9 cellular contexts compared by ENCODE assay signal in genomic region chr2:142878061-142878741, GRCh38. TPM values are rescaled to one million over a fixed set of nuclear protein-coding genes. Genes with fewer than 3 reads are reported as not detected.
DNase-seq lines count a peak whose midpoint lies in the region; ATAC-seq, FAIRE-seq and TF ChIP-seq lines count a peak whose summit lies in the region.
"Had no signal": no experiment of that assay in that cellular context is flagged by ENCODE, and none has a peak within 500 bp of the region (broad histone marks: within the 10 kb centered on the region; RNA-seq: fewer than 3 reads in every experiment).

No MANE protein-coding gene starts in this region.

- no peak for TF ChIP-seq RAD21 in A549 (conservative IDR thresholded peaks at IDR 0.05 in 1 of 2, IDR thresholded peaks at IDR 0.05 in 1 of 2)

- no peak for DNase-seq in A549 (ENCODE audit: low read depth in 1 of 2, low spot score in 1 of 2)
- DNase-seq in esophagus muscularis mucosa (ENCODE audit: extremely low spot score): no peak
- no peak for DNase-seq in MG63
- no peak for DNase-seq in hypothalamus (lab: John Stamatoyannopoulos, UW)
- no peak for DNase-seq in activated CD8-positive, alpha-beta memory T cell treated with anti-CD3 and anti-CD28 coated beads, Interleukin-2, amount 50 U/mL, for 4 hours
- no peak for DNase-seq in mucosa of gallbladder (ENCODE audit: low spot score)

- H3K27me3 ChIP-seq in esophagus muscularis mucosa (no peaks in the 10 kb centered on the region), MG63 (no peaks in the 10 kb centered on the region)

- TF ChIP-seq POLR2A in A549 (IDR thresholded peaks at IDR 0.05; ENCODE audit: low read length) (no peak), esophagus muscularis mucosa (IDR thresholded peaks at IDR 0.05; ENCODE audit: low read depth) (no peak)

- 1% methylated on average over 5 of the region's 5 CpGs for WGBS in A549 (ENCODE audit: missing lambda C conversion rate)
- 62% methylated on average over 5 of the region's 5 CpGs for WGBS in esophagus muscularis mucosa

- FAIRE-seq in A549 (lab: Jason Lieb, UNC): no peak

- H3K4me2 ChIP-seq in A549: peak overlapping the region; percentile 94

- no peaks in the 10 kb centered on the region for H3K9me3 ChIP-seq in A549
- no peaks in the 10 kb centered on the region for H3K9me3 ChIP-seq in esophagus muscularis mucosa
- H3K9me3 ChIP-seq in MG63: no peaks in the 10 kb centered on the region; the same call in 1 of the 2 replicates

- no peak for TF ChIP-seq CTCF in A549 (IDR thresholded peaks at IDR 0.05)
- TF ChIP-seq CTCF in esophagus muscularis mucosa (IDR thresholded peaks at IDR 0.05): no peak

- ATAC-seq in A549: no peak
- ATAC-seq in GM19372 (IDR thresholded peaks at IDR 0.05; ENCODE audit: low read depth, unreplicated experiment): peak; percentile 32
- peak; percentile 31 for ATAC-seq in HG03175 (IDR thresholded peaks at IDR 0.05; ENCODE audit: unreplicated experiment)
- ATAC-seq: activated CD4-positive, CD25-positive, alpha-beta regulatory T cell treated with anti-CD3 and anti-CD28 coated beads, Interleukin-2, amount 50 U/mL, for 24 hours had no signal

- H3K27ac ChIP-seq in A549 (peak overlapping the region; percentile 98 to 99; a peak in 5 of 6 replicates), esophagus muscularis mucosa (replicated peaks in 1 of 4) (peak overlapping the region in 1 of 4 donors; percentile 9)

- H3K4me3 ChIP-seq in A549 (peak overlapping the region; percentile 63), esophagus muscularis mucosa (peak overlapping the region in 3 of 4 donors; percentile 15 to 19 (median 16)), MG63 (no peak overlapping the region)

- CTCF ChIA-PET in A549 (lab: Yijun Ruan, JAX): interaction anchor here (0.7 to 3.4 kb wide), 6 partner anchors 18 to 202 kb away, joined by 3 to 23 read pairs (median 3); no protein-coding TSS in a partner anchor

- H3K36me3 ChIP-seq in esophagus muscularis mucosa: no peaks in the 10 kb centered on the region
- H3K36me3 ChIP-seq in MG63: no peaks in the 10 kb centered on the region

- TF ChIP-seq EP300 in A549 (IDR thresholded peaks at IDR 0.05) (no peak), esophagus muscularis mucosa (IDR thresholded peaks at IDR 0.05) (no peak)

- H3K4me1 ChIP-seq in A549 (peaks cover 47% of the 10 kb centered on the region), esophagus muscularis mucosa (no peaks in the 10 kb centered on the region)

- intact Hi-C loops in esophagus muscularis mucosa (cut with DNase I): no loop called here

- POLR2A ChIA-PET in A549 (lab: Yijun Ruan, JAX): no interaction called here

TF ChIP-seq in A549, 52 proteins besides CTCF, POLR2A, EP300 and RAD21 (continues in another document):
- TF ChIP-seq, protein P1, sequence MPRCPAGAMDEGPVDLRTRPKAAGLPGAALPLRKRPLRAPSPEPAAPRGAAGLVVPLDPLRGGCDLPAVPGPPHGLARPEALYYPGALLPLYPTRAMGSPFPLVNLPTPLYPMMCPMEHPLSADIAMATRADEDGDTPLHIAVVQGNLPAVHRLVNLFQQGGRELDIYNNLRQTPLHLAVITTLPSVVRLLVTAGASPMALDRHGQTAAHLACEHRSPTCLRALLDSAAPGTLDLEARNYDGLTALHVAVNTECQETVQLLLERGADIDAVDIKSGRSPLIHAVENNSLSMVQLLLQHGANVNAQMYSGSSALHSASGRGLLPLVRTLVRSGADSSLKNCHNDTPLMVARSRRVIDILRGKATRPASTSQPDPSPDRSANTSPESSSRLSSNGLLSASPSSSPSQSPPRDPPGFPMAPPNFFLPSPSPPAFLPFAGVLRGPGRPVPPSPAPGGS (IDR thresholded peaks at IDR 0.05): no peak
- no peak for TF ChIP-seq FOXS1 (CRISPR knock-in tag; IDR thresholded peaks at IDR 0.05)
- no peak for TF ChIP-seq ESRRA (IDR thresholded peaks at IDR 0.05; ENCODE audit: borderline replicate concordance, low read length)
- no peak for TF ChIP-seq KDM5A (IDR thresholded peaks at IDR 0.05)
- TF ChIP-seq, protein P2, sequence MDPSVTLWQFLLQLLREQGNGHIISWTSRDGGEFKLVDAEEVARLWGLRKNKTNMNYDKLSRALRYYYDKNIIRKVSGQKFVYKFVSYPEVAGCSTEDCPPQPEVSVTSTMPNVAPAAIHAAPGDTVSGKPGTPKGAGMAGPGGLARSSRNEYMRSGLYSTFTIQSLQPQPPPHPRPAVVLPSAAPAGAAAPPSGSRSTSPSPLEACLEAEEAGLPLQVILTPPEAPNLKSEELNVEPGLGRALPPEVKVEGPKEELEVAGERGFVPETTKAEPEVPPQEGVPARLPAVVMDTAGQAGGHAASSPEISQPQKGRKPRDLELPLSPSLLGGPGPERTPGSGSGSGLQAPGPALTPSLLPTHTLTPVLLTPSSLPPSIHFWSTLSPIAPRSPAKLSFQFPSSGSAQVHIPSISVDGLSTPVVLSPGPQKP (IDR thresholded peaks at IDR 0.05; ENCODE audit: low read depth, low read length): no peak
- no peak for TF ChIP-seq FOSL2 (IDR thresholded peaks at IDR 0.05)
- no peak for TF ChIP-seq FOSL2 (CRISPR knock-in tag; IDR thresholded peaks at IDR 0.05)
- no peak for TF ChIP-seq JUNB (IDR thresholded peaks at IDR 0.05)
- peak; percentile 72; the same call in 1 of the 2 replicates for TF ChIP-seq FOSB (CRISPR knock-in tag; IDR thresholded peaks at IDR 0.05)
- no peak for TF ChIP-seq HES2 (IDR thresholded peaks at IDR 0.05)
- no peak for TF ChIP-seq GATA3 (IDR thresholded peaks at IDR 0.05; ENCODE audit: borderline replicate concordance)
- TF ChIP-seq NR3C1 (IDR thresholded peaks at IDR 0.05): no peak
- no peak for TF ChIP-seq ZNF302 (CRISPR knock-in tag; IDR thresholded peaks at IDR 0.05)
- TF ChIP-seq, protein P3, sequence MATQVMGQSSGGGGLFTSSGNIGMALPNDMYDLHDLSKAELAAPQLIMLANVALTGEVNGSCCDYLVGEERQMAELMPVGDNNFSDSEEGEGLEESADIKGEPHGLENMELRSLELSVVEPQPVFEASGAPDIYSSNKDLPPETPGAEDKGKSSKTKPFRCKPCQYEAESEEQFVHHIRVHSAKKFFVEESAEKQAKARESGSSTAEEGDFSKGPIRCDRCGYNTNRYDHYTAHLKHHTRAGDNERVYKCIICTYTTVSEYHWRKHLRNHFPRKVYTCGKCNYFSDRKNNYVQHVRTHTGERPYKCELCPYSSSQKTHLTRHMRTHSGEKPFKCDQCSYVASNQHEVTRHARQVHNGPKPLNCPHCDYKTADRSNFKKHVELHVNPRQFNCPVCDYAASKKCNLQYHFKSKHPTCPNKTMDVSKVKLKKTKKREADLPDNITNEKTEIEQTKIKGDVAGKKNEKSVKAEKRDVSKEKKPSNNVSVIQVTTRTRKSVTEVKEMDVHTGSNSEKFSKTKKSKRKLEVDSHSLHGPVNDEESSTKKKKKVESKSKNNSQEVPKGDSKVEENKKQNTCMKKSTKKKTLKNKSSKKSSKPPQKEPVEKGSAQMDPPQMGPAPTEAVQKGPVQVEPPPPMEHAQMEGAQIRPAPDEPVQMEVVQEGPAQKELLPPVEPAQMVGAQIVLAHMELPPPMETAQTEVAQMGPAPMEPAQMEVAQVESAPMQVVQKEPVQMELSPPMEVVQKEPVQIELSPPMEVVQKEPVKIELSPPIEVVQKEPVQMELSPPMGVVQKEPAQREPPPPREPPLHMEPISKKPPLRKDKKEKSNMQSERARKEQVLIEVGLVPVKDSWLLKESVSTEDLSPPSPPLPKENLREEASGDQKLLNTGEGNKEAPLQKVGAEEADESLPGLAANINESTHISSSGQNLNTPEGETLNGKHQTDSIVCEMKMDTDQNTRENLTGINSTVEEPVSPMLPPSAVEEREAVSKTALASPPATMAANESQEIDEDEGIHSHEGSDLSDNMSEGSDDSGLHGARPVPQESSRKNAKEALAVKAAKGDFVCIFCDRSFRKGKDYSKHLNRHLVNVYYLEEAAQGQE (IDR thresholded peaks at IDR 0.05): no peak; the same call in 1 of the 2 replicates
- TF ChIP-seq NPAS2 (CRISPR knock-in tag; IDR thresholded peaks at IDR 0.05; ENCODE audit: borderline replicate concordance): no peak
- 0 out of 4 replicates have a peak, but pooled peaks of 1 of the 2 experiments have one; percentile 12 for TF ChIP-seq CEBPB (IDR thresholded peaks at IDR 0.05)
- TF ChIP-seq ZFP36 (IDR thresholded peaks at IDR 0.05; ENCODE audit: borderline replicate concordance, partially characterized antibody): no peak
- TF ChIP-seq, protein P4, sequence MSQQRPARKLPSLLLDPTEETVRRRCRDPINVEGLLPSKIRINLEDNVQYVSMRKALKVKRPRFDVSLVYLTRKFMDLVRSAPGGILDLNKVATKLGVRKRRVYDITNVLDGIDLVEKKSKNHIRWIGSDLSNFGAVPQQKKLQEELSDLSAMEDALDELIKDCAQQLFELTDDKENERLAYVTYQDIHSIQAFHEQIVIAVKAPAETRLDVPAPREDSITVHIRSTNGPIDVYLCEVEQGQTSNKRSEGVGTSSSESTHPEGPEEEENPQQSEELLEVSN (IDR thresholded peaks at IDR 0.05; ENCODE audit: borderline replicate concordance, low read depth): no peak
- TF ChIP-seq MAX (IDR thresholded peaks at IDR 0.05): no peak
- TF ChIP-seq USF2 (IDR thresholded peaks at IDR 0.05): no peak
- TF ChIP-seq TFCP2L1 (CRISPR knock-in tag; IDR thresholded peaks at IDR 0.05): no peak

RNA-seq across cellular contexts. Expression of gene KYNU, which starts 0.7 kb away (rescaled TPM):
- polyA plus RNA-seq in A549 (2011; rRNA removed) (310 and 324 TPM in 2 replicates), A549 (2017; fragmentation: RNase III; extraction: RNeasy Plus Mini Kit Qiagen cat#74134 plus additional on column Dnase treatment) (242 to 304 TPM (median 302 TPM) in 3 replicates)
- polyA plus RNA-seq in A549 (2012; cell fraction: cytosol; rRNA removed): 61.8 and 66.4 TPM in 2 replicates
- polyA plus RNA-seq in A549 (2012; cell fraction: nucleus; rRNA removed): 27.2 and 41.7 TPM in 2 replicates
- 117 and 131 TPM in 2 replicates for polyA minus RNA-seq in A549 (2011; rRNA and poly(A)+ RNA removed)
- total RNA-seq in esophagus muscularis mucosa (1 to 10 TPM; 1.2 to 9.4 (median 3.9) TPM), mucosa of gallbladder (3.3 TPM)
- 0.82 TPM in 1 of 2 replicates, not detected in the other for total RNA-seq in MG63 (2014; rRNA removed; shearing (Covaris generic); ENCODE audit: low replicate concordance)

Comparison
In these comparisons a context has a peak if more than half of its experiments do, and no peak if none do; other contexts are left out.
1. ATAC-seq: peak in GM19372 (single experiment) and HG03175 (single experiment); none in A549 (0 of 2).